In the genomic region with DNA sequence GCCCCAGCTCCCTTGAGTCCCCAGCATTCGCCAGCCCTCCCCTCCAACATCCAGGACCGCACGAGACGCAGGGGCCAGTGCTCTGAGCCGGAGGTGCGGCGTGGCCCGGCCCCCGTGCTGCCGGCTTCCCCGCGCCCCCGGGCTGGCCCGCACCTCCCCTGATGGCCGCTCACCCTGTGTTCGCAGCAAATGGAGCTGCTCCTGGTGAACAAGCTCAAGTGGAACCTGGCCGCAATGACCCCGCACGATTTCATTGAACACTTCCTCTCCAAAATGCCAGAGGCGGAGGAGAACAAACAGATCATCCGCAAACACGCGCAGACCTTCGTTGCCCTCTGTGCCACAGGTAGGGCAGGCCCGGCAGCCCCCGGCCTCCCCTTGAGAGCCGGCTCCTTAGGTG, we compare ENCODE assay signal across 8 cellular contexts. TPM values are rescaled to one million over a fixed set of nuclear protein-coding genes. Genes with fewer than 3 reads are reported as not detected.
A peak's percentile ranks its signal among the peaks of the same experiment; 100 is the strongest.
DNase-seq lines count a peak whose midpoint lies in the region; ATAC-seq, FAIRE-seq and TF ChIP-seq lines count a peak whose summit lies in the region.

No MANE protein-coding gene starts in this region.

- 0 out of 6 replicates have a peak, but pooled peaks of 1 of the 3 experiments have one; percentile 3 for TF ChIP-seq CTCF in K562 (IDR thresholded peaks at IDR 0.05 in 2 of 3, conservative IDR thresholded peaks at IDR 0.05 in 1 of 3; ENCODE audit: insufficient read depth in 2 of 3, low read depth in 1 of 3, low read length in 3 of 3)
- TF ChIP-seq CTCF in vagina (IDR thresholded peaks at IDR 0.05): peak in 1 of 3 experiments; percentile 38

- in situ Hi-C loops in K562 (cut with MboI): loop anchor here (5.0 kb wide), 3 partner anchors 196 to 536 kb away; a partner anchor contains a TSS

- no peaks in the 10 kb centered on the region for H3K36me3 ChIP-seq in K562 (ENCODE audit: control insufficient read depth, insufficient read depth, low read length)
- H3K36me3 ChIP-seq in vagina: peaks cover 0 to 9% of the 10 kb centered on the region in 2 donors

- WGBS in K562 (ENCODE audit: insufficient coverage, low coverage, missing lambda C conversion rate): 59% methylated on average over 20 of the region's 27 CpGs

- H3K27ac ChIP-seq in K562 (ENCODE audit: extremely low read depth, low read depth, low read length): no peak overlapping the region
- H3K27ac ChIP-seq in vagina: no peak overlapping the region

- peaks cover 3% of the 10 kb centered on the region for H3K9me1 ChIP-seq in K562 (ENCODE audit: control insufficient read depth, insufficient read depth, low read length)

- H3K4me3 ChIP-seq in K562 (no peak overlapping the region), vagina (peak overlapping the region; percentile 66 to 77)

- peaks cover 27% of the 10 kb centered on the region for H3K4me1 Mint-ChIP-seq in stimulated activated naive CD8-positive, alpha-beta T cell treated with anti-CD3 and anti-CD28 coated beads, Interleukin-15, Interleukin-2, amounts not matched to agents 100 ng/mL and 50 ng/mL, for 24 hours (ENCODE audit: low read depth)
- H3K4me1 Mint-ChIP-seq in memory B cell: peaks cover 16% of the 10 kb centered on the region

- no peak overlapping the region for H2AFZ ChIP-seq in K562 (ENCODE audit: low read depth, low read length)

- FAIRE-seq in K562 (lab: Jason Lieb, UNC): no peak

- H3K9me3 ChIP-seq in K562 (replicated peaks; ENCODE audit: control insufficient read depth, insufficient read depth, low read depth, low read length) (no peaks in the 10 kb centered on the region), vagina (no peaks in the 10 kb centered on the region)

- TF ChIP-seq POLR2A in K562 (conservative IDR thresholded peaks at IDR 0.05) (no peak), vagina (IDR thresholded peaks at IDR 0.05) (no peak)

- CTCF ChIA-PET in K562 (lab: Yijun Ruan, JAX; ENCODE audit: low intra/inter-chr PET ratio): interaction anchor here (1.0 to 3.4 kb wide), 3 partner anchors 351 to 542 kb away, joined by 3 to 43 read pairs (median 11); no protein-coding TSS in a partner anchor

- H3K27ac Mint-ChIP-seq in stimulated activated naive CD8-positive, alpha-beta T cell treated with anti-CD3 and anti-CD28 coated beads, Interleukin-15, Interleukin-2, amounts not matched to agents 100 ng/mL and 50 ng/mL, for 24 hours: no peak overlapping the region
- H3K27ac Mint-ChIP-seq in memory B cell: peak overlapping the region; percentile 35

- H3K9me3 Mint-ChIP-seq in stimulated activated naive CD8-positive, alpha-beta T cell treated with anti-CD3 and anti-CD28 coated beads, Interleukin-15, Interleukin-2, amounts not matched to agents 100 ng/mL and 50 ng/mL, for 24 hours: no peaks in the 10 kb centered on the region
- no peaks in the 10 kb centered on the region for H3K9me3 Mint-ChIP-seq in memory B cell

- H3K4me3 Mint-ChIP-seq in stimulated activated naive CD8-positive, alpha-beta T cell treated with anti-CD3 and anti-CD28 coated beads, Interleukin-15, Interleukin-2, amounts not matched to agents 100 ng/mL and 50 ng/mL, for 24 hours: peak overlapping the region; percentile 37
- peak overlapping the region; percentile 82 for H3K4me3 Mint-ChIP-seq in memory B cell

- no peak for TF ChIP-seq RAD21 in K562 (CRISPR knock-in tag; conservative IDR thresholded peaks at IDR 0.05 in 1 of 2, IDR thresholded peaks at IDR 0.05 in 1 of 2)

- no TSS peak for BruUV-seq in K562 (replicated peaks; lab: Mats Ljungman, UMichigan)

- no peaks in the 10 kb centered on the region; the same call in none of the 2 replicates for H4K20me1 ChIP-seq in K562 (replicated peaks; ENCODE audit: control insufficient read depth, insufficient read depth, low read length)

- peak overlapping the region in 1 of 2 experiments; percentile 81; a peak in 2 of 4 replicates for H3K9ac ChIP-seq in K562 (ENCODE audit: insufficient read depth in 1 of 2, low read depth in 2 of 2, low read length in 2 of 2)

- H3K36me3 Mint-ChIP-seq in stimulated activated naive CD8-positive, alpha-beta T cell treated with anti-CD3 and anti-CD28 coated beads, Interleukin-15, Interleukin-2, amounts not matched to agents 100 ng/mL and 50 ng/mL, for 24 hours (ENCODE audit: low read depth): no peaks in the 10 kb centered on the region
- H3K36me3 Mint-ChIP-seq in memory B cell: no peaks in the 10 kb centered on the region

- DNase-seq in stimulated activated naive CD8-positive, alpha-beta T cell treated with anti-CD3 and anti-CD28 coated beads, Interleukin-15, Interleukin-2, amounts not matched to agents 100 U/mL and 50 U/mL, for 24 hours: no peak
- DNase-seq in K562 (ENCODE audit: extremely low read depth in 1 of 4, low spot score in 3 of 4) (no peak), memory B cell (ENCODE audit: low spot score in 2 of 2) (no peak), vagina (ENCODE audit: extremely low spot score in 2 of 2) (no peak), DMS 273 (lab: John Stamatoyannopoulos, UW; ENCODE audit: unreplicated experiment) (no peak), NCI-H1930 (lab: John Stamatoyannopoulos, UW) (no peak), SW 1271 (lab: John Stamatoyannopoulos, UW) (no peak)

- peaks cover 9 to 13% of the 10 kb centered on the region in 2 experiments for H3K27me3 ChIP-seq in K562 (ENCODE audit: control insufficient read depth in 2 of 2, insufficient read depth in 2 of 2, low read length in 2 of 2)
- H3K27me3 ChIP-seq in vagina: no peaks in the 10 kb centered on the region

- peaks cover 4% of the 10 kb centered on the region; the same call in 1 of the 3 replicates for H3K79me2 ChIP-seq in K562 (ENCODE audit: control insufficient read depth, insufficient read depth, low read length)

- intact Hi-C loops in K562 (cut with micrococcal nuclease) (loop anchor here (2.0 to 10.0 kb wide), 6 partner anchors 201 to 1009 kb away; no protein-coding TSS in a partner anchor), vagina (cut with DNase I) (loop anchor here (1.0 to 5.0 kb wide), 2 partner anchors 346 to 540 kb away; no protein-coding TSS in a partner anchor)

- POLR2A ChIA-PET in K562 (lab: Yijun Ruan, JAX): interaction anchor here (1.0 to 1.4 kb wide), 2 partner anchors 31 to 350 kb away, joined by 4 to 6 read pairs; a partner anchor contains a TSS

- peaks cover 4 to 78% of the 10 kb centered on the region in 2 experiments; a peak in 4 of 5 replicates for H3K4me1 ChIP-seq in K562 (replicated peaks in 1 of 2; ENCODE audit: control insufficient read depth in 2 of 2, insufficient read depth in 2 of 2, low read length in 2 of 2)
- H3K4me1 ChIP-seq in vagina: peaks cover 54% of the 10 kb centered on the region

- no peak for ATAC-seq in stimulated activated naive CD8-positive, alpha-beta T cell treated with anti-CD3 and anti-CD28 coated beads, Interleukin-15, Interleukin-2, amounts not matched to agents 100 U/mL and 50 U/mL, for 24 hours
- no peak for ATAC-seq in K562
- no peak for ATAC-seq in memory B cell (ENCODE audit: low read depth)

- peaks cover 21% of the 10 kb centered on the region for H3K27me3 Mint-ChIP-seq in stimulated activated naive CD8-positive, alpha-beta T cell treated with anti-CD3 and anti-CD28 coated beads, Interleukin-15, Interleukin-2, amounts not matched to agents 100 ng/mL and 50 ng/mL, for 24 hours
- peaks cover 3% of the 10 kb centered on the region for H3K27me3 Mint-ChIP-seq in memory B cell

- TF ChIP-seq EP300 in K562 (IDR thresholded peaks at IDR 0.05; ENCODE audit: low read length): no peak

- peak overlapping the region; percentile 18; the same call in 1 of the 2 replicates for H3K4me2 ChIP-seq in K562 (ENCODE audit: insufficient read depth, low read length)

TF ChIP-seq in K562, 482 proteins besides CTCF, POLR2A, EP300 and RAD21 (continues in another document):
- 0 out of 2 replicates have a peak, but pooled peaks have one; percentile 1 for TF ChIP-seq CREB1 (IDR thresholded peaks at IDR 0.05)
- TF ChIP-seq CREB1 (CRISPR knock-in tag; IDR thresholded peaks at IDR 0.05): no peak
- TF ChIP-seq TEAD1 (CRISPR knock-in tag; IDR thresholded peaks at IDR 0.05): 0 out of 4 replicates have a peak, but pooled peaks of 1 of the 2 experiments have one; percentile 34

RNA-seq across cellular contexts. Expression of a gene that starts 2.7 kb away (rescaled TPM):
- total RNA-seq in K562 (2011; cell fraction: chromatin; rRNA removed; ENCODE audit: low replicate concordance): 9.3 and 33.6 TPM in 2 replicates
- 22.5 and 33.2 TPM in 2 replicates for total RNA-seq in K562 (2011; cell fraction: nucleolus; rRNA removed)
- total RNA-seq in K562 (2011; cell fraction: nucleoplasm; rRNA removed): 11.1 and 13.8 TPM in 2 replicates
- total RNA-seq in K562 (2014; rRNA removed): 7.7 and 11.4 TPM in 2 replicates
- total RNA-seq in K562 (2014; rRNA removed; fragmentation: Illumina TruSeq; extraction: Trizol): 3.1 TPM in 2 replicates
- 2.2 and 3.8 TPM in 2 replicates for total RNA-seq in K562 (2015; rRNA removed; fragmentation: Illumina TruSeq; extraction: Trizol)
- total RNA-seq in K562 (2021): 18.9 and 23.3 TPM in 2 replicates
- polyA plus RNA-seq in K562 (2011; rRNA removed): 16.7 and 19.7 TPM in 2 replicates
- polyA plus RNA-seq in K562 (2011; cell fraction: cytosol; rRNA removed): 16.2 and 30.6 TPM in 2 replicates
- 20.4 and 50.8 TPM in 2 replicates for polyA plus RNA-seq in K562 (2011; cell fraction: nucleus; rRNA removed)
- polyA plus RNA-seq in K562 (2012): 6.0 and 6.3 TPM in 2 replicates
- 3.0 and 6.5 TPM in 2 replicates for polyA plus RNA-seq in K562 (2014; fragmentation: Illumina TruSeq; extraction: Trizol)
- polyA plus RNA-seq in K562 (2014; fragmentation: Nextera tagmentation; extraction: Ambion mirVana): under 1 TPM; 0.04 to 0.13 TPM
- polyA plus RNA-seq in K562 (2014; rRNA removed): 6.4 and 7.5 TPM in 2 replicates
- polyA minus RNA-seq in K562 (2011; rRNA and poly(A)+ RNA removed): 10.3 and 15.0 TPM in 2 replicates
- 29.4 and 35.4 TPM in 2 replicates for polyA minus RNA-seq in K562 (2011; cell fraction: cytosol; rRNA and poly(A)+ RNA removed)
- 44.4 and 45.2 TPM in 2 replicates for polyA minus RNA-seq in K562 (2011; cell fraction: nucleus; rRNA and poly(A)+ RNA removed)
- total RNA-seq in vagina: 112 TPM

RNA-seq across cellular contexts. Expression of a gene that starts 31.5 kb away (rescaled TPM):
- total RNA-seq in K562 (2011; cell fraction: chromatin; rRNA removed; ENCODE audit: low replicate concordance): 57.3 and 78.3 TPM in 2 replicates
- 45.9 and 51.0 TPM in 2 replicates for total RNA-seq in K562 (2011; cell fraction: nucleolus; rRNA removed)
- 63.6 and 86.3 TPM in 2 replicates for total RNA-seq in K562 (2011; cell fraction: nucleoplasm; rRNA removed)
- total RNA-seq in K562 (2014; rRNA removed) (26.0 and 27.9 TPM in 2 replicates), K562 (2014; rRNA removed; fragmentation: Illumina TruSeq; extraction: Trizol) (14.3 and 16.3 TPM in 2 replicates), K562 (2015; rRNA removed; fragmentation: Illumina TruSeq; extraction: Trizol) (18.6 and 19.1 TPM in 2 replicates), K562 (2021) (18.7 and 21.4 TPM in 2 replicates), vagina (15.7 TPM)
- polyA plus RNA-seq in K562 (2011; rRNA removed) (15.9 and 19.9 TPM in 2 replicates), K562 (2014; fragmentation: Illumina TruSeq; extraction: Trizol) (18.9 and 20.3 TPM in 2 replicates), K562 (2014; fragmentation: Nextera tagmentation; extraction: Ambion mirVana) (1 to 10 TPM; 2.6 to 3.7 TPM), K562 (2014; rRNA removed) (36.8 and 43.4 TPM in 2 replicates)
- 22.3 and 22.4 TPM in 2 replicates for polyA plus RNA-seq in K562 (2011; cell fraction: cytosol; rRNA removed)
- polyA plus RNA-seq in K562 (2011; cell fraction: nucleus; rRNA removed): 29.3 and 45.4 TPM in 2 replicates
- 15.8 and 17.4 TPM in 2 replicates for polyA plus RNA-seq in K562 (2012)
- polyA minus RNA-seq in K562 (2011; rRNA and poly(A)+ RNA removed): 13.3 and 22.2 TPM in 2 replicates
- polyA minus RNA-seq in K562 (2011; cell fraction: cytosol; rRNA and poly(A)+ RNA removed): 7.5 and 7.6 TPM in 2 replicates
- 17.8 and 18.2 TPM in 2 replicates for polyA minus RNA-seq in K562 (2011; cell fraction: nucleus; rRNA and poly(A)+ RNA removed)
